ENCODE assay signal across 1 cellular context in the genomic region with DNA sequence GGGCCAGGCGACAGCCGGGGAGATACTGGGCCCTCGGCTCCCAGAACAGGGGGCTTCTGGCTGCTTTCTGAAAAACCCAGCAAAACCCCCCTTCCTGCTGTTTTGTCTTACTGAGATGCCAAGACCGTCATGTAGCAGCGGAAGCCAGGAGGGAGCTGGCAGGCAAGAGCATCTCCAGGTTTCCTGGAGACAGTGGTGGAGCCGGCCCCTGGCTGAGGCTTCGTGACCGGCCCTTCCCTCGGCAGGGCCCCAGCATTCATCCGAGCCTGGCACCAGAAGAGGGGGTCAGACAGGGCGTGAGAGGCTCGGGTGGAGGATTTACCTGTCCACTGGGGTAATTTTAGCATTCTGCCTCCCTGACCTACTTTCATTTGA.
TF ChIP-seq lines count a peak whose summit lies in the region.

No MANE protein-coding gene starts in this region.

TF ChIP-seq in HepG2, 621 proteins besides CTCF, POLR2A, EP300 and RAD21:
- TF ChIP-seq SNAPC2 (CRISPR knock-in tag; IDR thresholded peaks at IDR 0.05) (no peak), NBN (conservative IDR thresholded peaks at IDR 0.05) (no peak)
- TF ChIP-seq, protein P1, sequence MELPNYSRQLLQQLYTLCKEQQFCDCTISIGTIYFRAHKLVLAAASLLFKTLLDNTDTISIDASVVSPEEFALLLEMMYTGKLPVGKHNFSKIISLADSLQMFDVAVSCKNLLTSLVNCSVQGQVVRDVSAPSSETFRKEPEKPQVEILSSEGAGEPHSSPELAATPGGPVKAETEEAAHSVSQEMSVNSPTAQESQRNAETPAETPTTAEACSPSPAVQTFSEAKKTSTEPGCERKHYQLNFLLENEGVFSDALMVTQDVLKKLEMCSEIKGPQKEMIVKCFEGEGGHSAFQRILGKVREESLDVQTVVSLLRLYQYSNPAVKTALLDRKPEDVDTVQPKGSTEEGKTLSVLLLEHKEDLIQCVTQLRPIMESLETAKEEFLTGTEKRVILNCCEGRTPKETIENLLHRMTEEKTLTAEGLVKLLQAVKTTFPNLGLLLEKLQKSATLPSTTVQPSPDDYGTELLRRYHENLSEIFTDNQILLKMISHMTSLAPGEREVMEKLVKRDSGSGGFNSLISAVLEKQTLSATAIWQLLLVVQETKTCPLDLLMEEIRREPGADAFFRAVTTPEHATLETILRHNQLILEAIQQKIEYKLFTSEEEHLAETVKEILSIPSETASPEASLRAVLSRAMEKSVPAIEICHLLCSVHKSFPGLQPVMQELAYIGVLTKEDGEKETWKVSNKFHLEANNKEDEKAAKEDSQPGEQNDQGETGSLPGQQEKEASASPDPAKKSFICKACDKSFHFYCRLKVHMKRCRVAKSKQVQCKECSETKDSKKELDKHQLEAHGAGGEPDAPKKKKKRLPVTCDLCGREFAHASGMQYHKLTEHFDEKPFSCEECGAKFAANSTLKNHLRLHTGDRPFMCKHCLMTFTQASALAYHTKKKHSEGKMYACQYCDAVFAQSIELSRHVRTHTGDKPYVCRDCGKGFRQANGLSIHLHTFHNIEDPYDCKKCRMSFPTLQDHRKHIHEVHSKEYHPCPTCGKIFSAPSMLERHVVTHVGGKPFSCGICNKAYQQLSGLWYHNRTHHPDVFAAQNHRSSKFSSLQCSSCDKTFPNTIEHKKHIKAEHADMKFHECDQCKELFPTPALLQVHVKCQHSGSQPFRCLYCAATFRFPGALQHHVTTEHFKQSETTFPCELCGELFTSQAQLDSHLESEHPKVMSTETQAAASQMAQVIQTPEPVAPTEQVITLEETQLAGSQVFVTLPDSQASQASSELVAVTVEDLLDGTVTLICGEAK (IDR thresholded peaks at IDR 0.05) = no peak
- TF ChIP-seq, protein P1 (CRISPR knock-in tag; IDR thresholded peaks at IDR 0.05) = no peak
TF ChIP-seq in HepG2: peak in this region for 0.
